In the genomic region with DNA sequence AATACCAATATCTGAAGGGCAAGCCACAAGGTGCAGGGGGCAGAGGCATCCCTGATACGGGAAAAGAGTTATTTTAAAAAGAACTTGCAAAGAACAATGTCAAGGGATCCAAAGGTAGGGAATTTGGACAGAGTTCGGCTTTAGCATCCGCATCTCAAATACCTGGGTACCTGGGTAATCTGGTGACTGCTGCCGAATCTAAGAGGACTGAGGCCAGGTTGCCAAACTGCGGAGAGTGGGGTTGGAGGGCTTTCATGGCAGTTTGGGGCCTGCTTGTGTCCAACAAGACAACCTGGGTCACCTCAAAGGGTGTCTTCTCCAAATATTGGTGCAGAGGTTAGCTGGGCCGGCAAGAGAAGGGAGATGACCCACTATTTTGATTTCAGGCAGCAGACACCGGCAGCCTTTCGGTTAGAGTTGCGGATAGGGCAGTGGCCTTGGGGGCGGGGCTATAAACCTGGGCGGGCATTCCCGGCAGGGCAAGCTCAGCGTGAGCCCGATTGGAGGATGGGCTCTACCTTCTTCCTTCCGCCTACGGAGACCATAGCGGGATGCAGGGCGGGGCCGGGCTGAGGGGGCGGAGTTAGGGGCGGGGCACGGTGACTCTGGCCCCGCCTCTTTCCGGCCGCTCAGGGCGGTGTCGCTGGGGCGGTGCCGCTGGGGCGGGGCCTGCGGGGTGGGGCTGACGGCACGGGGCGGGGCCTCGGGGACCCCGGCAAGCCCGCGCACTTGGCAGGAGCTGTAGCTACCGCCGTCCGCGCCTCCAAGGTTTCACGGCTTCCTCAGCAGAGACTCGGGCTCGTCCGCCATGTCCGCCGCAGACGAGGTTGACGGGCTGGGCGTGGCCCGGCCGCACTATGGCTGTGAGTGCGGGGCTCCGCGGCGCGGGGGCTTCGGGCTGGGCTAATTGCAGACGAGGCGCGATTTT, we compare ENCODE assay signal across 8 cellular contexts. TPM values are rescaled to one million over a fixed set of nuclear protein-coding genes. Genes with fewer than 3 reads are reported as not detected.
DNase-seq lines count a peak whose midpoint lies in the region; ATAC-seq and TF ChIP-seq lines count a peak whose summit lies in the region.

A gene with protein sequence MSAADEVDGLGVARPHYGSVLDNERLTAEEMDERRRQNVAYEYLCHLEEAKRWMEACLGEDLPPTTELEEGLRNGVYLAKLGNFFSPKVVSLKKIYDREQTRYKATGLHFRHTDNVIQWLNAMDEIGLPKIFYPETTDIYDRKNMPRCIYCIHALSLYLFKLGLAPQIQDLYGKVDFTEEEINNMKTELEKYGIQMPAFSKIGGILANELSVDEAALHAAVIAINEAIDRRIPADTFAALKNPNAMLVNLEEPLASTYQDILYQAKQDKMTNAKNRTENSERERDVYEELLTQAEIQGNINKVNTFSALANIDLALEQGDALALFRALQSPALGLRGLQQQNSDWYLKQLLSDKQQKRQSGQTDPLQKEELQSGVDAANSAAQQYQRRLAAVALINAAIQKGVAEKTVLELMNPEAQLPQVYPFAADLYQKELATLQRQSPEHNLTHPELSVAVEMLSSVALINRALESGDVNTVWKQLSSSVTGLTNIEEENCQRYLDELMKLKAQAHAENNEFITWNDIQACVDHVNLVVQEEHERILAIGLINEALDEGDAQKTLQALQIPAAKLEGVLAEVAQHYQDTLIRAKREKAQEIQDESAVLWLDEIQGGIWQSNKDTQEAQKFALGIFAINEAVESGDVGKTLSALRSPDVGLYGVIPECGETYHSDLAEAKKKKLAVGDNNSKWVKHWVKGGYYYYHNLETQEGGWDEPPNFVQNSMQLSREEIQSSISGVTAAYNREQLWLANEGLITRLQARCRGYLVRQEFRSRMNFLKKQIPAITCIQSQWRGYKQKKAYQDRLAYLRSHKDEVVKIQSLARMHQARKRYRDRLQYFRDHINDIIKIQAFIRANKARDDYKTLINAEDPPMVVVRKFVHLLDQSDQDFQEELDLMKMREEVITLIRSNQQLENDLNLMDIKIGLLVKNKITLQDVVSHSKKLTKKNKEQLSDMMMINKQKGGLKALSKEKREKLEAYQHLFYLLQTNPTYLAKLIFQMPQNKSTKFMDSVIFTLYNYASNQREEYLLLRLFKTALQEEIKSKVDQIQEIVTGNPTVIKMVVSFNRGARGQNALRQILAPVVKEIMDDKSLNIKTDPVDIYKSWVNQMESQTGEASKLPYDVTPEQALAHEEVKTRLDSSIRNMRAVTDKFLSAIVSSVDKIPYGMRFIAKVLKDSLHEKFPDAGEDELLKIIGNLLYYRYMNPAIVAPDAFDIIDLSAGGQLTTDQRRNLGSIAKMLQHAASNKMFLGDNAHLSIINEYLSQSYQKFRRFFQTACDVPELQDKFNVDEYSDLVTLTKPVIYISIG (N-terminal part only) (plus strand): TSS at position 709 of the 928 bp plus-strand sequence. CDS start 100 bp downstream, at position 809.

- H3K4me3 ChIP-seq in AG10803 (ENCODE audit: low read length), result peak within 1 kb of the TSS; percentile 96

- no peak for TF ChIP-seq CTCF in AG10803 (conservative IDR thresholded peaks at IDR 0.05; ENCODE audit: low read length)

- ATAC-seq in GM19043 (IDR thresholded peaks at IDR 0.05; ENCODE audit: low read depth, unreplicated experiment) (peak; percentile 90), HG03378 (IDR thresholded peaks at IDR 0.05; ENCODE audit: unreplicated experiment) (peak; percentile 92)

- peak; percentile 95 for DNase-seq in AG10803 (ENCODE audit: low read depth)
- DNase-seq in NCI-H460 (ENCODE audit: extremely low read depth, low read depth), result peak; percentile 95
- peak; percentile 93 for DNase-seq in activated CD4-positive, alpha-beta T cell treated with anti-CD3 and anti-CD28 coated beads for 1 hour
- DNase-seq in cerebellum (ENCODE audit: low spot score), result peak; percentile 99
- DNase-seq in kidney glomerular epithelial cell (lab: John Stamatoyannopoulos, UW), result peak; percentile 97
- peak; percentile 93 to 94 for DNase-seq in stimulated activated CD4-positive, alpha-beta T cell treated with anti-CD3 and anti-CD28 coated beads, Interleukin-1b, Interleukin-23, amount 100 ng/mL, for 1 hour (ENCODE audit: low read depth in 2 of 2)

RNA-seq across cellular contexts. Expression of the gene that starts here (rescaled TPM):
- total RNA-seq in NCI-H460 (2014; rRNA removed; shearing (Covaris generic)), result 163 and 169 TPM in 2 replicates
- 234 and 335 TPM in 2 replicates for polyA plus RNA-seq in NCI-H460 (2014; cell fraction: nucleus; rRNA removed)
- total RNA-seq in cerebellum, result 59.6 TPM

Comparison
In these comparisons a context has a peak if more than half of its experiments do, and no peak if none do; other contexts are left out.
1. Peak in every context shown above with its lines: DNase-seq, ATAC-seq and H3K4me3 ChIP-seq.